In the genomic region with DNA sequence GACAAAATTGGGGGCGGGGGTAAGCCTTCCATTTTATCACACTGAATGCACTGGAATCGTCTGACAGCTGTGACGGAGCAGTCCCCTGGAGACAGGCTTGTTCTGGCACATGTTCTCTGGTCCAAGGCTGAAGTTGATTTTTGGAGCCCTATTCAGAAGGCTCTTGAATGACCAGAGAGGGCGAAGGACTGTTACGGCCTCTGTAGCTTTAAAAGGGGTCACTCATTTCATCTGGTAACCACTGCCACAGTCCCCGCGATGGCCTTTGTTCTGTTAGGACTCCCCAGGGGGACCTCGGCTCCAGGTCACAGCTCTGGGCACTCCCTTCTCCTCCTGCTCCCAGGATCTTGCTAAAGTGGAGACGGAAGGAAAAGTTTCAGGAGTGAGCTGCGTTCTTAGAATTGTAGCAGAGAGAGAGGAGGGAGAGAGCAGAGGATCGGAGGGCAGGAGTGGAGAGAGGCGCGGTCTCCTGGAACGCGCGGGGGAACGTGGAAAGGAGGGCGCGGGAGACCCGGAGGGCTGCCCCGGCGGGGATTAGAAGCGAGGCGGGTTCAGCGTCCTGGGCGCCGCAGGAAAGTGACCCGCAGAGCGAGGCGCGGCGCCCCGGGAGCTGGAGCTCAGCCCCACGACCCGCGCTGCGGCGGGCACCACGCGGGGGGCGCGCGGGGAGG, we compare ENCODE assay signal across 12 cellular contexts.
DNase-seq lines count a peak whose midpoint lies in the region; ATAC-seq and TF ChIP-seq lines count a peak whose summit lies in the region.
"Had no signal": no experiment of that assay in that cellular context is flagged by ENCODE, and none has a peak within 500 bp of the region (broad histone marks: within the 10 kb centered on the region; RNA-seq: fewer than 3 reads in every experiment).

No MANE protein-coding gene starts in this region.

- CTCF ChIA-PET in activated CD8-positive, alpha-beta T cell treated with anti-CD3 and anti-CD28 coated beads for 36 hours (lab: Charles Lee): no interaction called here
- CTCF ChIA-PET in activated CD8-positive, alpha-beta T cell treated with anti-CD3 and anti-CD28 coated beads, Interleukin-2, amount 10 ng/mL, durations not matched to agents 7 days and 5 days (lab: Charles Lee): no interaction called here

- intact Hi-C loops in activated CD8-positive, alpha-beta T cell treated with anti-CD3 and anti-CD28 coated beads for 36 hours (cut with micrococcal nuclease): no loop called here

- no peak for DNase-seq in activated CD8-positive, alpha-beta T cell treated with anti-CD3 and anti-CD28 coated beads for 36 hours
- DNase-seq in activated CD8-positive, alpha-beta T cell treated with anti-CD3 and anti-CD28 coated beads, Interleukin-2, amount 10 ng/mL, durations not matched to agents 7 days and 5 days: no peak
- DNase-seq in islet precursor cell (no peak), AG20443 (ENCODE audit: low spot score) (no peak), GM19240 (ENCODE audit: insufficient read length, low spot score) (no peak)
- DNase-seq: activated CD8-positive, alpha-beta memory T cell treated with anti-CD3 and anti-CD28 coated beads, Interleukin-2, amount 10 ng/mL, durations not matched to agents 7 days and 5 days; NCI-H2029 treated with DMSO at 0.1 percent for 48 hours; SHP77 treated with DMSO at 0.1 percent for 48 hours; stimulated activated CD4-positive, alpha-beta T cell treated with anti-CD3 and anti-CD28 coated beads, Interleukin-2, amount 100 ng/mL, for 48 hours had no signal

- ATAC-seq in activated CD8-positive, alpha-beta T cell treated with anti-CD3 and anti-CD28 coated beads for 36 hours: no peak
- no peak for ATAC-seq in activated CD8-positive, alpha-beta T cell treated with anti-CD3 and anti-CD28 coated beads, Interleukin-2, amount 10 ng/mL, durations not matched to agents 7 days and 5 days
- ATAC-seq: activated CD8-positive, alpha-beta memory T cell treated with anti-CD3 and anti-CD28 coated beads, Interleukin-2, amount 10 ng/mL, durations not matched to agents 7 days and 5 days had no signal

- H3K4me1 ChIP-seq in iPS-18a (ENCODE audit: control insufficient read depth, low read depth, low read length): peaks cover 8% of the 10 kb centered on the region

- H3K9ac ChIP-seq in iPS-18a (ENCODE audit: low read length): peak overlapping the region; percentile 13

- H3K27ac Mint-ChIP-seq in activated CD8-positive, alpha-beta T cell treated with anti-CD3 and anti-CD28 coated beads for 36 hours: no peak overlapping the region
- no peak overlapping the region for H3K27ac Mint-ChIP-seq in activated CD8-positive, alpha-beta T cell treated with anti-CD3 and anti-CD28 coated beads, Interleukin-2, amount 10 ng/mL, durations not matched to agents 7 days and 5 days
- H3K27ac Mint-ChIP-seq in activated naive CD8-positive, alpha-beta T cell: no peak overlapping the region
- no peak overlapping the region for H3K27ac Mint-ChIP-seq in stimulated activated naive CD8-positive, alpha-beta T cell treated with anti-CD3 and anti-CD28 coated beads, Interleukin-15, Interleukin-2, amounts not matched to agents 100 ng/mL and 50 ng/mL, for 24 hours
- H3K27ac Mint-ChIP-seq: activated CD8-positive, alpha-beta memory T cell treated with anti-CD3 and anti-CD28 coated beads, Interleukin-2, amount 10 ng/mL, durations not matched to agents 7 days and 5 days had no signal

- H3K27ac ChIP-seq in iPS-18a (ENCODE audit: low read length): no peak overlapping the region

- peaks cover 3% of the 10 kb centered on the region for H3K4me1 Mint-ChIP-seq in activated CD8-positive, alpha-beta T cell treated with anti-CD3 and anti-CD28 coated beads for 36 hours (ENCODE audit: low read depth)
- peaks cover 7% of the 10 kb centered on the region for H3K4me1 Mint-ChIP-seq in activated CD8-positive, alpha-beta T cell treated with anti-CD3 and anti-CD28 coated beads, Interleukin-2, amount 10 ng/mL, durations not matched to agents 7 days and 5 days (ENCODE audit: low read depth)
- peaks cover 9% of the 10 kb centered on the region for H3K4me1 Mint-ChIP-seq in activated naive CD8-positive, alpha-beta T cell (ENCODE audit: low read depth)
- H3K4me1 Mint-ChIP-seq in stimulated activated naive CD8-positive, alpha-beta T cell treated with anti-CD3 and anti-CD28 coated beads, Interleukin-15, Interleukin-2, amounts not matched to agents 100 ng/mL and 50 ng/mL, for 24 hours (ENCODE audit: low read depth): peaks cover 4% of the 10 kb centered on the region

- peaks cover 32% of the 10 kb centered on the region for H3K27me3 Mint-ChIP-seq in activated CD8-positive, alpha-beta T cell treated with anti-CD3 and anti-CD28 coated beads for 36 hours
- peaks cover 29% of the 10 kb centered on the region for H3K27me3 Mint-ChIP-seq in activated CD8-positive, alpha-beta T cell treated with anti-CD3 and anti-CD28 coated beads, Interleukin-2, amount 10 ng/mL, durations not matched to agents 7 days and 5 days (ENCODE audit: low read depth)
- H3K27me3 Mint-ChIP-seq in activated naive CD8-positive, alpha-beta T cell: peaks cover 19% of the 10 kb centered on the region
- peaks cover 37% of the 10 kb centered on the region for H3K27me3 Mint-ChIP-seq in stimulated activated naive CD8-positive, alpha-beta T cell treated with anti-CD3 and anti-CD28 coated beads, Interleukin-15, Interleukin-2, amounts not matched to agents 100 ng/mL and 50 ng/mL, for 24 hours

- peak overlapping the region; percentile 43 for H3K4me3 Mint-ChIP-seq in activated CD8-positive, alpha-beta T cell treated with anti-CD3 and anti-CD28 coated beads for 36 hours
- no peak overlapping the region for H3K4me3 Mint-ChIP-seq in activated CD8-positive, alpha-beta T cell treated with anti-CD3 and anti-CD28 coated beads, Interleukin-2, amount 10 ng/mL, durations not matched to agents 7 days and 5 days
- H3K4me3 Mint-ChIP-seq in activated naive CD8-positive, alpha-beta T cell: peak overlapping the region; percentile 75
- peak overlapping the region; percentile 30 for H3K4me3 Mint-ChIP-seq in stimulated activated naive CD8-positive, alpha-beta T cell treated with anti-CD3 and anti-CD28 coated beads, Interleukin-15, Interleukin-2, amounts not matched to agents 100 ng/mL and 50 ng/mL, for 24 hours
- H3K4me3 Mint-ChIP-seq: activated CD8-positive, alpha-beta memory T cell treated with anti-CD3 and anti-CD28 coated beads, Interleukin-2, amount 10 ng/mL, durations not matched to agents 7 days and 5 days had no signal

- H3K4me3 ChIP-seq in iPS-18a (ENCODE audit: low read length): peak overlapping the region; percentile 70

- POLR2A ChIA-PET in activated CD8-positive, alpha-beta T cell treated with anti-CD3 and anti-CD28 coated beads for 36 hours (lab: Charles Lee): no interaction called here
- POLR2A ChIA-PET in activated CD8-positive, alpha-beta T cell treated with anti-CD3 and anti-CD28 coated beads, Interleukin-2, amount 10 ng/mL, durations not matched to agents 7 days and 5 days (lab: Charles Lee): no interaction called here

- H3K36me3 Mint-ChIP-seq in activated CD8-positive, alpha-beta T cell treated with anti-CD3 and anti-CD28 coated beads for 36 hours (ENCODE audit: low read depth): no peaks in the 10 kb centered on the region
- peaks cover 3% of the 10 kb centered on the region for H3K36me3 Mint-ChIP-seq in activated CD8-positive, alpha-beta T cell treated with anti-CD3 and anti-CD28 coated beads, Interleukin-2, amount 10 ng/mL, durations not matched to agents 7 days and 5 days (ENCODE audit: low read depth)
- no peaks in the 10 kb centered on the region for H3K36me3 Mint-ChIP-seq in activated naive CD8-positive, alpha-beta T cell
- no peaks in the 10 kb centered on the region for H3K36me3 Mint-ChIP-seq in stimulated activated naive CD8-positive, alpha-beta T cell treated with anti-CD3 and anti-CD28 coated beads, Interleukin-15, Interleukin-2, amounts not matched to agents 100 ng/mL and 50 ng/mL, for 24 hours (ENCODE audit: low read depth)
- H3K36me3 Mint-ChIP-seq: activated CD8-positive, alpha-beta memory T cell treated with anti-CD3 and anti-CD28 coated beads, Interleukin-2, amount 10 ng/mL, durations not matched to agents 7 days and 5 days had no signal

- H3K9me3 ChIP-seq in iPS-18a (ENCODE audit: control insufficient read depth, low read depth, low read length): no peaks in the 10 kb centered on the region

- no peaks in the 10 kb centered on the region for H3K9me3 Mint-ChIP-seq in activated CD8-positive, alpha-beta T cell treated with anti-CD3 and anti-CD28 coated beads for 36 hours
- no peaks in the 10 kb centered on the region for H3K9me3 Mint-ChIP-seq in activated CD8-positive, alpha-beta T cell treated with anti-CD3 and anti-CD28 coated beads, Interleukin-2, amount 10 ng/mL, durations not matched to agents 7 days and 5 days (ENCODE audit: insufficient read depth)
- H3K9me3 Mint-ChIP-seq in activated naive CD8-positive, alpha-beta T cell (ENCODE audit: low read depth): peaks cover 9% of the 10 kb centered on the region
- H3K9me3 Mint-ChIP-seq in stimulated activated naive CD8-positive, alpha-beta T cell treated with anti-CD3 and anti-CD28 coated beads, Interleukin-15, Interleukin-2, amounts not matched to agents 100 ng/mL and 50 ng/mL, for 24 hours: peaks cover 5% of the 10 kb centered on the region

- no peaks in the 10 kb centered on the region for H3K36me3 ChIP-seq in iPS-18a (ENCODE audit: control insufficient read depth, low read depth, low read length)

- no peak for TF ChIP-seq CTCF in activated CD8-positive, alpha-beta T cell treated with anti-CD3 and anti-CD28 coated beads for 36 hours (IDR thresholded peaks at IDR 0.05)

- H3K27me3 ChIP-seq in iPS-18a (ENCODE audit: control insufficient read depth, insufficient read depth, low read length): peaks cover 49% of the 10 kb centered on the region
